In genomic region chr9:41273549-41274267, GRCh38 we compare ENCODE assay signal across 8 cellular contexts.
A peak's percentile ranks its signal among the peaks of the same experiment; 100 is the strongest.
DNase-seq lines count a peak whose midpoint lies in the region; ATAC-seq and TF ChIP-seq lines count a peak whose summit lies in the region.
"Not testable (repeated sequence)": the region's sequence is repeated elsewhere in the genome, so short reads cannot be mapped to it uniquely, and the experiment has no call there.

No MANE protein-coding gene starts in this region.

- H3K27me3 Mint-ChIP-seq in effector memory CD8-positive, alpha-beta T cell: not testable (repeated sequence)

- not testable (repeated sequence) for H3K9me3 Mint-ChIP-seq in effector memory CD8-positive, alpha-beta T cell

- not testable (repeated sequence) for H3K4me3 ChIP-seq in lower leg skin (ENCODE audit: low read depth, poor library complexity, severe bottlenecking)

- intact Hi-C loops in lower leg skin (cut with DNase I; ENCODE audit: low total_unique reads): not testable (repeated sequence)

- WGBS in lower leg skin, 2 donors: 0 to 30% methylated on average over 1 to 17 of the region's 59 CpGs

- not testable (repeated sequence) for H3K27ac Mint-ChIP-seq in effector memory CD8-positive, alpha-beta T cell

- peak overlapping the region; percentile 81 for H3K27ac ChIP-seq in 22Rv1

- peak overlapping the region; percentile 51 to 66 for H3K4me3 Mint-ChIP-seq in effector memory CD8-positive, alpha-beta T cell

- not testable (repeated sequence) for TF ChIP-seq POLR2A in lower leg skin (IDR thresholded peaks at IDR 0.05)

- H3K36me3 Mint-ChIP-seq in effector memory CD8-positive, alpha-beta T cell (ENCODE audit: insufficient read depth): not testable (repeated sequence)

- not testable (repeated sequence) for TF ChIP-seq CTCF in 22Rv1 (IDR thresholded peaks at IDR 0.05); lower leg skin (IDR thresholded peaks at IDR 0.05)

- DNase-seq in NCI-H460 (ENCODE audit: extremely low read depth, low read depth) (peak; percentile 62), activated T-cell treated with anti-CD3 and anti-CD28 coated beads for 4 hours (peak; percentile 52), lower leg skin (ENCODE audit: low spot score in 2 of 2) (peak; percentile 36 to 85)
- DNase-seq in effector memory CD8-positive, alpha-beta T cell: peak; percentile 45 to 72 (median 61)
- DNase-seq in stimulated activated CD4-positive, alpha-beta T cell treated with anti-CD3 and anti-CD28 coated beads, Interleukin-15, amount 100 ng/mL, for 24 hours: peak; percentile 84

- H3K4me1 Mint-ChIP-seq in effector memory CD8-positive, alpha-beta T cell (ENCODE audit: low read depth in 2 of 2): not testable (repeated sequence)

- ATAC-seq in GM18870 (IDR thresholded peaks at IDR 0.05; ENCODE audit: unreplicated experiment): peak; percentile 99
- ATAC-seq in HG02852 (IDR thresholded peaks at IDR 0.05; ENCODE audit: unreplicated experiment): peak; percentile 100
- ATAC-seq in effector memory CD8-positive, alpha-beta T cell (replicated peaks): peak; percentile 100
